In genomic region chr6:43274916-43275597, GRCh38 we compare ENCODE assay signal across 8 cellular contexts. TPM values are rescaled to one million over a fixed set of nuclear protein-coding genes. Genes with fewer than 3 reads are reported as not detected.
DNase-seq lines count a peak whose midpoint lies in the region; FAIRE-seq and TF ChIP-seq lines count a peak whose summit lies in the region.

No MANE protein-coding gene starts in this region.

- no peaks in the 10 kb centered on the region for H3K9me3 Mint-ChIP-seq in activated CD4-positive, alpha-beta memory T cell treated with anti-CD3 and anti-CD28 coated beads, Interleukin-2, amount 10 ng/mL, durations not matched to agents 7 days and 5 days

- TF ChIP-seq CTCF in fibroblast of the aortic adventitia (IDR thresholded peaks at IDR 0.05; ENCODE audit: insufficient read depth, low read length) = no peak
- no peak for TF ChIP-seq CTCF in RWPE1 (conservative IDR thresholded peaks at IDR 0.05; ENCODE audit: low read depth)

- peak overlapping the region; percentile 47 for H3K4me3 ChIP-seq in fibroblast of the aortic adventitia (ENCODE audit: low read depth, low read length)
- peak overlapping the region in 1 of 2 donors; percentile 59 for H3K4me3 ChIP-seq in small intestine (ENCODE audit: low read depth in 1 of 2, low read length in 2 of 2)

- no peaks in the 10 kb centered on the region for H3K36me3 Mint-ChIP-seq in activated CD4-positive, alpha-beta memory T cell treated with anti-CD3 and anti-CD28 coated beads, Interleukin-2, amount 10 ng/mL, durations not matched to agents 7 days and 5 days (ENCODE audit: low read depth)

- CTCF ChIA-PET in activated CD4-positive, alpha-beta memory T cell treated with anti-CD3 and anti-CD28 coated beads, Interleukin-2, amount 10 ng/mL, durations not matched to agents 7 days and 5 days (lab: Charles Lee) = no interaction called here
- CTCF ChIA-PET in RWPE1 (lab: Yijun Ruan, JAX) = interaction anchor here (0.7 kb wide), 1 partner anchor 21 kb away, joined by 3 read pairs; no protein-coding TSS in a partner anchor

- no peaks in the 10 kb centered on the region for H3K27me3 ChIP-seq in small intestine (ENCODE audit: control insufficient read depth in 2 of 2, insufficient read depth in 2 of 2, low read length in 2 of 2)

- H3K9me3 ChIP-seq in small intestine (ENCODE audit: control insufficient read depth, low read depth) = no peaks in the 10 kb centered on the region

- FAIRE-seq in small intestine (lab: Jason Lieb, UNC) = no peak

- 3 to 8% (median 3%) methylated on average over 28 to 65 of the region's 65 CpGs for WGBS in small intestine, 3 donors

- H3K4me1 ChIP-seq in small intestine (ENCODE audit: control insufficient read depth in 2 of 2, insufficient read depth in 1 of 2, low read depth in 1 of 2, low read length in 1 of 2) = peaks cover 17 to 27% of the 10 kb centered on the region in 2 donors

- peak overlapping the region; percentile 37 for H3K4me3 Mint-ChIP-seq in activated CD4-positive, alpha-beta memory T cell treated with anti-CD3 and anti-CD28 coated beads, Interleukin-2, amount 10 ng/mL, durations not matched to agents 7 days and 5 days

- no peak overlapping the region for H3K27ac Mint-ChIP-seq in activated CD4-positive, alpha-beta memory T cell treated with anti-CD3 and anti-CD28 coated beads, Interleukin-2, amount 10 ng/mL, durations not matched to agents 7 days and 5 days

- no peaks in the 10 kb centered on the region for H3K36me3 ChIP-seq in small intestine (ENCODE audit: control insufficient read depth in 2 of 2, insufficient read depth in 2 of 2, low read length in 2 of 2)

- H3K4me1 Mint-ChIP-seq in activated CD4-positive, alpha-beta memory T cell treated with anti-CD3 and anti-CD28 coated beads, Interleukin-2, amount 10 ng/mL, durations not matched to agents 7 days and 5 days = peaks cover 21% of the 10 kb centered on the region

- peaks cover 54% of the 10 kb centered on the region for H3K27me3 Mint-ChIP-seq in activated CD4-positive, alpha-beta memory T cell treated with anti-CD3 and anti-CD28 coated beads, Interleukin-2, amount 10 ng/mL, durations not matched to agents 7 days and 5 days

- DNase-seq in GM19238 (ENCODE audit: insufficient read length, low spot score) (peak; percentile 61), fibroblast of the aortic adventitia (ENCODE audit: low read depth) (no peak), small intestine (peak; percentile 85), NCI-H524 (lab: John Stamatoyannopoulos, UW) (no peak), NCI-H2107 (lab: John Stamatoyannopoulos, UW) (no peak), RWPE1 (ENCODE audit: low spot score) (no peak), NCI-H1694 (lab: John Stamatoyannopoulos, UW) (no peak)
- peak; percentile 33 for DNase-seq in activated CD4-positive, alpha-beta memory T cell treated with anti-CD3 and anti-CD28 coated beads, Interleukin-2, amount 10 ng/mL, durations not matched to agents 7 days and 5 days

- POLR2A ChIA-PET in activated CD4-positive, alpha-beta memory T cell treated with anti-CD3 and anti-CD28 coated beads, Interleukin-2, amount 10 ng/mL, durations not matched to agents 7 days and 5 days (lab: Charles Lee) = no interaction called here
- POLR2A ChIA-PET in RWPE1 (lab: Yijun Ruan, JAX; ENCODE audit: low non-redundant PET) = no interaction called here

- peak overlapping the region; percentile 97 to 99 for H3K27ac ChIP-seq in small intestine (ENCODE audit: low read depth in 1 of 2, low read length in 1 of 2)
- H3K27ac ChIP-seq in RWPE1 = no peak overlapping the region

RNA-seq across cellular contexts. Expression of gene SLC22A7, which starts 23.0 kb away (rescaled TPM):
- not detected for total RNA-seq in activated CD4-positive, alpha-beta memory T cell treated with anti-CD3 and anti-CD28 coated beads, Interleukin-2, amount 10 ng/mL, durations not matched to agents 7 days and 5 days
- not detected in 2 replicates for total RNA-seq in fibroblast of the aortic adventitia (ENCODE audit: low replicate concordance)
- under 1 TPM in 1 of 3 donors, not detected in 2; 0.10 TPM for polyA plus RNA-seq in small intestine

RNA-seq across cellular contexts. Expression of gene TTBK1, which starts 31.8 kb away (rescaled TPM):
- under 1 TPM; 0.30 TPM for total RNA-seq in activated CD4-positive, alpha-beta memory T cell treated with anti-CD3 and anti-CD28 coated beads, Interleukin-2, amount 10 ng/mL, durations not matched to agents 7 days and 5 days
- not detected in 2 replicates for total RNA-seq in fibroblast of the aortic adventitia (ENCODE audit: low replicate concordance)
- 1 to 10 TPM in 1 of 3 donors, under 1 TPM in 2; 0.89 to 1.1 (median 1.00) TPM for polyA plus RNA-seq in small intestine

RNA-seq across cellular contexts. Expression of gene CRIP3, which starts 33.6 kb away (rescaled TPM):
- under 1 TPM in 1 of 2 experiments, not detected in 1; 0.88 TPM for total RNA-seq in activated CD4-positive, alpha-beta memory T cell treated with anti-CD3 and anti-CD28 coated beads, Interleukin-2, amount 10 ng/mL, durations not matched to agents 7 days and 5 days
- not detected in 2 replicates for total RNA-seq in fibroblast of the aortic adventitia (ENCODE audit: low replicate concordance)
- 1 to 10 TPM in 2 of 3 donors, under 1 TPM in 1; 0.89 to 2.7 (median 2.3) TPM for polyA plus RNA-seq in small intestine

RNA-seq across cellular contexts. Expression of gene DNPH1, which starts 45.8 kb away (rescaled TPM):
- total RNA-seq in activated CD4-positive, alpha-beta memory T cell treated with anti-CD3 and anti-CD28 coated beads, Interleukin-2, amount 10 ng/mL, durations not matched to agents 7 days and 5 days = 10 to 100 TPM; 39.6 to 42.5 TPM
- 46.2 and 65.2 TPM in 2 replicates for total RNA-seq in fibroblast of the aortic adventitia (ENCODE audit: low replicate concordance)
- polyA plus RNA-seq in small intestine = 100 to 1,000 TPM; 313 to 370 (median 340) TPM

Comparison
In these comparisons a context has a peak if more than half of its experiments do, and no peak if none do; other contexts are left out.
1. DNase-seq: peak in GM19238 (single experiment), activated CD4-positive, alpha-beta memory T cell treated with anti-CD3 and anti-CD28 coated beads, Interleukin-2, amount 10 ng/mL, durations not matched to agents 7 days and 5 days (single experiment) and small intestine (single experiment); none in fibroblast of the aortic adventitia (single experiment), NCI-H524 (0 of 2), NCI-H2107 (single experiment), RWPE1 (single experiment) and NCI-H1694 (single experiment).